ENCODE assay signal across 8 cellular contexts in genomic region chr1:212794561-212795014, GRCh38. TPM values are rescaled to one million over a fixed set of nuclear protein-coding genes. Genes with fewer than 3 reads are reported as not detected.
DNase-seq lines count a peak whose midpoint lies in the region; ATAC-seq and TF ChIP-seq lines count a peak whose summit lies in the region.

No MANE protein-coding gene starts in this region.

- H3K27ac Mint-ChIP-seq in T-helper 1 cell treated with Interleukin-12 subunit alpha and Interleukin-12 subunit beta and Interleukin-4 antibody, amounts not matched to agents 30 μg/mL and 1 μg/mL, for 36 hours, result peak overlapping the region; percentile 88

- peak; percentile 38 for TF ChIP-seq POLR2A in GM19099 (IDR thresholded peaks at IDR 0.05; ENCODE audit: extremely low read depth, insufficient read length, low read depth)

- no peak overlapping the region for H2BK12ac ChIP-seq in neuronal stem cell (ENCODE audit: low read length)

- no peak overlapping the region for H2BK15ac ChIP-seq in neuronal stem cell (ENCODE audit: low read length)

- H2AK5ac ChIP-seq in neuronal stem cell (ENCODE audit: low read depth, low read length), result no peak overlapping the region

- no peak overlapping the region for H2BK5ac ChIP-seq in neuronal stem cell (ENCODE audit: low read length)

- H3K4me2 ChIP-seq in neuronal stem cell (ENCODE audit: insufficient read depth, low read length, poor library complexity, severe bottlenecking), result no peak overlapping the region

- H3K23ac ChIP-seq in neuronal stem cell (ENCODE audit: low read depth, low read length, poor library complexity), result no peak overlapping the region

- no peak overlapping the region for H3K27ac ChIP-seq in neuronal stem cell (replicated peaks; ENCODE audit: low read length)

- H3K18ac ChIP-seq in neuronal stem cell (ENCODE audit: low read length), result no peak overlapping the region

- H3K79me1 ChIP-seq in neuronal stem cell (ENCODE audit: low read depth, low read length), result peaks cover 4% of the 10 kb centered on the region

- peaks cover 0 to 33% of the 10 kb centered on the region in 2 donors for H3K36me3 ChIP-seq in neuronal stem cell (replicated peaks in 1 of 2; ENCODE audit: control insufficient read depth in 2 of 2, insufficient read depth in 2 of 2, low read length in 2 of 2)

- H3K36me3 Mint-ChIP-seq in T-helper 1 cell treated with Interleukin-12 subunit alpha and Interleukin-12 subunit beta and Interleukin-4 antibody, amounts not matched to agents 30 μg/mL and 1 μg/mL, for 36 hours (ENCODE audit: low read depth), result peaks cover 24% of the 10 kb centered on the region

- no peaks in the 10 kb centered on the region for H3K9me3 ChIP-seq in neuronal stem cell (replicated peaks in 1 of 2; ENCODE audit: control insufficient read depth in 2 of 2, insufficient read depth in 1 of 2, low read depth in 1 of 2, low read length in 2 of 2)

- no peaks in the 10 kb centered on the region for H3K27me3 ChIP-seq in neuronal stem cell (ENCODE audit: control insufficient read depth in 3 of 3, insufficient read depth in 3 of 3, low read depth in 1 of 3, low read length in 3 of 3)

- H3K4me1 ChIP-seq in neuronal stem cell (ENCODE audit: control insufficient read depth in 2 of 2, insufficient read depth in 1 of 2, low read depth in 1 of 2, low read length in 2 of 2), result peaks cover 0 to 2% of the 10 kb centered on the region in 2 donors

- no peak overlapping the region for H4K8ac ChIP-seq in neuronal stem cell (ENCODE audit: low read depth, low read length)

- no peak overlapping the region for H3K14ac ChIP-seq in neuronal stem cell (ENCODE audit: low read length)

- peak; percentile 81 for ATAC-seq in HG03103 (IDR thresholded peaks at IDR 0.05; ENCODE audit: low read depth, unreplicated experiment)

- H2BK120ac ChIP-seq in neuronal stem cell (ENCODE audit: low read depth, low read length), result no peak overlapping the region

- H3K4me1 Mint-ChIP-seq in T-helper 1 cell treated with Interleukin-12 subunit alpha and Interleukin-12 subunit beta and Interleukin-4 antibody, amounts not matched to agents 30 μg/mL and 1 μg/mL, for 36 hours (ENCODE audit: low read depth), result peaks cover 28% of the 10 kb centered on the region

- H4K91ac ChIP-seq in neuronal stem cell (ENCODE audit: low read depth, low read length, poor library complexity), result no peak overlapping the region

- H3K27me3 Mint-ChIP-seq in T-helper 1 cell treated with Interleukin-12 subunit alpha and Interleukin-12 subunit beta and Interleukin-4 antibody, amounts not matched to agents 30 μg/mL and 1 μg/mL, for 36 hours (ENCODE audit: low read depth), result no peaks in the 10 kb centered on the region

- no peak overlapping the region for H2AFZ ChIP-seq in neuronal stem cell (ENCODE audit: low read length)

- no peak overlapping the region for H3K4ac ChIP-seq in neuronal stem cell (ENCODE audit: low read length)

- H3K4me3 ChIP-seq in neuronal stem cell (ENCODE audit: low read length in 2 of 2), result no peak overlapping the region

- no CpG with 5 or more reads among the region's 1 CpG for WGBS in neuronal stem cell (ENCODE audit: extremely low coverage in 2 of 2, insufficient read length in 2 of 2, insufficient replicate concordance in 1 of 2), 2 donors

- H3K9me3 Mint-ChIP-seq in T-helper 1 cell treated with Interleukin-12 subunit alpha and Interleukin-12 subunit beta and Interleukin-4 antibody, amounts not matched to agents 30 μg/mL and 1 μg/mL, for 36 hours, result peaks cover 9% of the 10 kb centered on the region

- no peak overlapping the region for H3K9ac ChIP-seq in neuronal stem cell (ENCODE audit: low read depth, low read length, poor library complexity)

- peak overlapping the region; percentile 41 for H3K4me3 Mint-ChIP-seq in T-helper 1 cell treated with Interleukin-12 subunit alpha and Interleukin-12 subunit beta and Interleukin-4 antibody, amounts not matched to agents 30 μg/mL and 1 μg/mL, for 36 hours

- DNase-seq in C1 segment of cervical spinal cord (lab: John Stamatoyannopoulos, UW) (peak in 8 of 14 donors; percentile 2 to 31 (median 8)), pons (ENCODE audit: low spot score) (peak; percentile 95), A172 (ENCODE audit: low spot score) (no peak), neuronal stem cell (ENCODE audit: low spot score) (no peak)
- DNase-seq in stimulated activated CD8-positive, alpha-beta memory T cell treated with anti-CD3 and anti-CD28 coated beads, Interleukin-4, amount 100 ng/mL, for 48 hours, result no peak

RNA-seq across cellular contexts. Expression of gene TATDN3, which starts 2.9 kb away (rescaled TPM):
- 26.0 and 32.9 TPM in 2 replicates for total RNA-seq in A172 (2014; rRNA removed; shearing (Covaris generic))
- polyA plus RNA-seq in neuronal stem cell (2013, experiment 1 of 2), result 9.2 TPM
- polyA plus RNA-seq in neuronal stem cell (2013, experiment 2 of 2), result 9.2 TPM

RNA-seq across cellular contexts. Expression of gene NSL1, which starts 3.0 kb away (rescaled TPM):
- total RNA-seq in A172 (2014; rRNA removed; shearing (Covaris generic)), result 68.7 and 107 TPM in 2 replicates
- polyA plus RNA-seq in neuronal stem cell (2013, experiment 1 of 2), result 31.7 TPM
- polyA plus RNA-seq in neuronal stem cell (2013, experiment 2 of 2), result 32.6 TPM

RNA-seq across cellular contexts. Expression of gene SPATA45, which starts 52.9 kb away (rescaled TPM):
- 1.5 TPM in 1 of 2 replicates, not detected in the other for total RNA-seq in A172 (2014; rRNA removed; shearing (Covaris generic))
- polyA plus RNA-seq in neuronal stem cell (2013, experiment 1 of 2), result 0.24 TPM
- polyA plus RNA-seq in neuronal stem cell (2013, experiment 2 of 2), result 0.54 TPM

Comparison
In these comparisons a context has a peak if more than half of its experiments do, and no peak if none do; other contexts are left out.
1. DNase-seq: peak in C1 segment of cervical spinal cord (8 of 14) and pons (single experiment); none in A172 (single experiment), neuronal stem cell (single experiment) and stimulated activated CD8-positive, alpha-beta memory T cell treated with anti-CD3 and anti-CD28 coated beads, Interleukin-4, amount 100 ng/mL, for 48 hours (single experiment).